ENCODE assay signal across 23 cellular contexts in the genomic region with DNA sequence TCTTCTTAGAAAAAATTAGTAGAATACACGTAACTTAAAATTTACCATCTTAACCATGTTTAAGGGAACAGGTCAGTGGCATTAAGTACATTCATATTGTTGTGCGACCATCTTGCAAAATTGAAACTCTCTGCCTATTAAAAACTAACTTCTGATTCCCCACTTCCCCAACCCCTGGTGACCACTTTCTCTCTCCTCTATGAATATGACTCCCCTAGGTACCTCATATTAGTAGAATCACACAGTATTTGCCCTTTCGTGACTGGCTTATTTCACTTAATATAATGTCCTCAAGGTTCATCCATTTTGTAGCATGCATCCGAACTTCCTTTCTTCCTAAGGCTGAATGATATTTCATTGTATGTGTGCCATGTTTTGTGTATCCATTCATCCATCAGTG.
"Had no signal": no experiment of that assay in that cellular context is flagged by ENCODE, and none has a peak within 500 bp of the region (broad histone marks: within the 10 kb centered on the region; RNA-seq: fewer than 3 reads in every experiment).

No MANE protein-coding gene starts in this region.

- ATAC-seq: activated CD8-positive, alpha-beta memory T cell treated with anti-CD3 and anti-CD28 coated beads, Interleukin-2, amount 10 ng/mL, durations not matched to agents 7 days and 5 days; activated T-helper 17 cell treated with anti-CD3 and anti-CD28 coated beads, Interleukin-2, amount 50 U/mL, for 72 hours; effector memory CD8-positive, alpha-beta T cell; mucosa of descending colon; naive thymus-derived CD8-positive, alpha-beta T cell; right lobe of liver; WTC11 had no signal

- H3K9me3 Mint-ChIP-seq: activated CD4-positive, alpha-beta memory T cell treated with anti-CD3 and anti-CD28 coated beads, Interleukin-2, amount 10 ng/mL, durations not matched to agents 7 days and 5 days; activated naive CD8-positive, alpha-beta T cell treated with anti-CD3 and anti-CD28 coated beads for 36 hours; activated T-helper 17 cell treated with anti-CD3 and anti-CD28 coated beads, Interleukin-2, amount 50 U/mL, for 72 hours; effector memory CD8-positive, alpha-beta T cell; naive thymus-derived CD8-positive, alpha-beta T cell; WTC11 had no signal

- H3K36me3 Mint-ChIP-seq: activated CD8-positive, alpha-beta memory T cell treated with anti-CD3 and anti-CD28 coated beads, Interleukin-2, amount 10 ng/mL, durations not matched to agents 7 days and 5 days; activated naive CD8-positive, alpha-beta T cell treated with anti-CD3 and anti-CD28 coated beads for 36 hours; naive thymus-derived CD8-positive, alpha-beta T cell; WTC11 had no signal

- H3K27ac Mint-ChIP-seq: activated CD4-positive, alpha-beta memory T cell treated with anti-CD3 and anti-CD28 coated beads, Interleukin-2, amount 10 ng/mL, durations not matched to agents 7 days and 5 days; activated naive CD8-positive, alpha-beta T cell treated with anti-CD3 and anti-CD28 coated beads for 36 hours; activated T-helper 17 cell treated with anti-CD3 and anti-CD28 coated beads, Interleukin-2, amount 50 U/mL, for 72 hours; effector memory CD8-positive, alpha-beta T cell; naive thymus-derived CD8-positive, alpha-beta T cell; WTC11 had no signal

- H3K4me3 ChIP-seq: cardiac muscle cell, hepatocyte, mucosa of descending colon, right lobe of liver, thyroid gland had no signal

- H3K27ac ChIP-seq: neutrophil, parathyroid adenoma, right lobe of liver, thyroid gland had no signal

- H3K27me3 ChIP-seq: cardiac muscle cell, hepatocyte, neutrophil, right lobe of liver, thyroid gland had no signal

- DNase-seq: activated CD4-positive, alpha-beta memory T cell treated with anti-CD3 and anti-CD28 coated beads, Interleukin-2, amount 10 ng/mL, durations not matched to agents 7 days and 5 days; activated CD4-positive, alpha-beta T cell treated with anti-CD3 and anti-CD28 coated beads for 48 hours; activated CD8-positive, alpha-beta memory T cell treated with anti-CD3 and anti-CD28 coated beads, Interleukin-2, amount 10 ng/mL, durations not matched to agents 7 days and 5 days; activated naive CD4-positive, alpha-beta T cell; activated naive CD8-positive, alpha-beta T cell treated with anti-CD3 and anti-CD28 coated beads for 36 hours; amniotic stem cell; dermis blood vessel endothelial cell; effector memory CD8-positive, alpha-beta T cell; left cardiac atrium; mesenchymal stem cell; mucosa of descending colon; naive thymus-derived CD8-positive, alpha-beta T cell; right lobe of liver; small intestine; stimulated activated CD4-positive, alpha-beta T cell treated with anti-CD3 and anti-CD28 coated beads, Interleukin-15, amount 100 ng/mL, for 24 hours; stimulated activated CD4-positive, alpha-beta T cell treated with anti-CD3 and anti-CD28 coated beads, Interleukin-2, amount 100 ng/mL, for 48 hours; thyroid gland had no signal

- H3K36me3 ChIP-seq: cardiac muscle cell, neutrophil, right lobe of liver, thyroid gland had no signal

- H3K4me3 Mint-ChIP-seq: activated CD4-positive, alpha-beta memory T cell treated with anti-CD3 and anti-CD28 coated beads, Interleukin-2, amount 10 ng/mL, durations not matched to agents 7 days and 5 days; activated naive CD8-positive, alpha-beta T cell treated with anti-CD3 and anti-CD28 coated beads for 36 hours; effector memory CD8-positive, alpha-beta T cell; naive thymus-derived CD8-positive, alpha-beta T cell; WTC11 had no signal

- H3K9me3 ChIP-seq: mucosa of descending colon, neutrophil, right lobe of liver, thyroid gland had no signal

- H3K27me3 Mint-ChIP-seq: activated CD4-positive, alpha-beta memory T cell treated with anti-CD3 and anti-CD28 coated beads, Interleukin-2, amount 10 ng/mL, durations not matched to agents 7 days and 5 days had no signal
